In genomic region chr9:110101531-110102161, GRCh38 we compare ENCODE assay signal across 11 cellular contexts.
DNase-seq lines count a peak whose midpoint lies in the region; ATAC-seq lines count a peak whose summit lies in the region.
"Had no signal": no experiment of that assay in that cellular context is flagged by ENCODE, and none has a peak within 500 bp of the region (broad histone marks: within the 10 kb centered on the region; RNA-seq: fewer than 3 reads in every experiment).

No MANE protein-coding gene starts in this region.

- H3K27me3 ChIP-seq in muscle layer of duodenum (ENCODE audit: low read depth, low read length) = no peaks in the 10 kb centered on the region
- H3K27me3 ChIP-seq: tibial nerve had no signal

- intact Hi-C loops in activated T-helper 2 cell treated with anti-CD3 and anti-CD28 coated beads, Interferon-gamma antibody, Interleukin-2, Interleukin-4, amounts not matched to agents 10 μg/mL and 5 μg/mL and 100 μg/mL, durations not matched to agents 14 hours and 24 hours and 36 hours (cut with micrococcal nuclease) = loop anchor here (5.0 kb wide), 1 partner anchor 41 kb away; no protein-coding TSS in a partner anchor

- no peaks in the 10 kb centered on the region for H3K9me3 Mint-ChIP-seq in activated T-helper 2 cell treated with anti-CD3 and anti-CD28 coated beads, Interferon-gamma antibody, Interleukin-2, Interleukin-4, amounts not matched to agents 10 μg/mL and 5 μg/mL and 100 μg/mL, durations not matched to agents 14 hours and 24 hours and 36 hours

- peaks cover 61% of the 10 kb centered on the region for H3K4me1 Mint-ChIP-seq in activated T-helper 2 cell treated with anti-CD3 and anti-CD28 coated beads, Interferon-gamma antibody, Interleukin-2, Interleukin-4, amounts not matched to agents 10 μg/mL and 5 μg/mL and 100 μg/mL, durations not matched to agents 14 hours and 24 hours and 36 hours (ENCODE audit: low read depth)

- H3K4me3 Mint-ChIP-seq in activated T-helper 2 cell treated with anti-CD3 and anti-CD28 coated beads, Interferon-gamma antibody, Interleukin-2, Interleukin-4, amounts not matched to agents 10 μg/mL and 5 μg/mL and 100 μg/mL, durations not matched to agents 14 hours and 24 hours and 36 hours (ENCODE audit: low read depth) = no peak overlapping the region
- H3K4me3 Mint-ChIP-seq: activated CD8-positive, alpha-beta T cell treated with anti-CD3 and anti-CD28 coated beads, Interleukin-2, amount 10 ng/mL, durations not matched to agents 7 days and 5 days had no signal

- no peaks in the 10 kb centered on the region for H3K27me3 Mint-ChIP-seq in activated T-helper 2 cell treated with anti-CD3 and anti-CD28 coated beads, Interferon-gamma antibody, Interleukin-2, Interleukin-4, amounts not matched to agents 10 μg/mL and 5 μg/mL and 100 μg/mL, durations not matched to agents 14 hours and 24 hours and 36 hours (ENCODE audit: low read depth)

- H3K36me3 Mint-ChIP-seq in activated T-helper 2 cell treated with anti-CD3 and anti-CD28 coated beads, Interferon-gamma antibody, Interleukin-2, Interleukin-4, amounts not matched to agents 10 μg/mL and 5 μg/mL and 100 μg/mL, durations not matched to agents 14 hours and 24 hours and 36 hours (ENCODE audit: low read depth) = peaks cover 43% of the 10 kb centered on the region

- peak overlapping the region; percentile 37 for H3K27ac ChIP-seq in muscle layer of duodenum (ENCODE audit: low read length)
- H3K27ac ChIP-seq: tibial nerve had no signal

- peak; percentile 72 for ATAC-seq in GM18520 (IDR thresholded peaks at IDR 0.05; ENCODE audit: unreplicated experiment)
- ATAC-seq in GM21619 (IDR thresholded peaks at IDR 0.05; ENCODE audit: unreplicated experiment) = peak; percentile 92
- peak; percentile 75 for ATAC-seq in HG03442 (IDR thresholded peaks at IDR 0.05; ENCODE audit: unreplicated experiment)
- ATAC-seq: activated CD8-positive, alpha-beta T cell treated with anti-CD3 and anti-CD28 coated beads, Interleukin-2, amount 10 ng/mL, durations not matched to agents 7 days and 5 days had no signal

- H3K4me3 ChIP-seq in muscle layer of duodenum (ENCODE audit: low read depth in 1 of 2, low read length in 2 of 2) = no peak overlapping the region
- H3K4me3 ChIP-seq: smooth muscle cell, tibial nerve had no signal

- no peaks in the 10 kb centered on the region for H3K36me3 ChIP-seq in muscle layer of duodenum (ENCODE audit: control insufficient read depth in 1 of 2, insufficient read depth in 2 of 2, low read length in 2 of 2)
- H3K36me3 ChIP-seq: tibial nerve had no signal

- H3K27ac Mint-ChIP-seq in activated T-helper 2 cell treated with anti-CD3 and anti-CD28 coated beads, Interferon-gamma antibody, Interleukin-2, Interleukin-4, amounts not matched to agents 10 μg/mL and 5 μg/mL and 100 μg/mL, durations not matched to agents 14 hours and 24 hours and 36 hours = no peak overlapping the region
- H3K27ac Mint-ChIP-seq: activated CD8-positive, alpha-beta T cell treated with anti-CD3 and anti-CD28 coated beads, Interleukin-2, amount 10 ng/mL, durations not matched to agents 7 days and 5 days had no signal

- H3K4me1 ChIP-seq in muscle layer of duodenum (ENCODE audit: control insufficient read depth in 1 of 2, insufficient read depth in 2 of 2, low read length in 2 of 2) = peaks cover 4 to 9% of the 10 kb centered on the region in 2 donors

- DNase-seq in NCI-H146 (lab: John Stamatoyannopoulos, UW) (no peak), G401 (ENCODE audit: low spot score) (no peak)
- DNase-seq in activated T-helper 2 cell treated with anti-CD3 and anti-CD28 coated beads, Interferon-gamma antibody, Interleukin-2, Interleukin-4, amounts not matched to agents 10 μg/mL and 5 μg/mL and 100 μg/mL, durations not matched to agents 14 hours and 24 hours and 36 hours (ENCODE audit: low spot score) = no peak
- DNase-seq in activated effector memory CD4-positive, alpha-beta T cell treated with anti-CD3 and anti-CD28 coated beads, Interleukin-2, amount 50 U/mL, for 16 hours = no peak
- DNase-seq: activated CD8-positive, alpha-beta T cell treated with anti-CD3 and anti-CD28 coated beads, Interleukin-2, amount 10 ng/mL, durations not matched to agents 7 days and 5 days had no signal

- no peaks in the 10 kb centered on the region for H3K9me3 ChIP-seq in muscle layer of duodenum (ENCODE audit: control insufficient read depth in 1 of 2, low read length in 2 of 2)
- H3K9me3 ChIP-seq: tibial nerve had no signal

- in situ Hi-C loops in G401 (cut with HindIII; ENCODE audit: low sequenced_read_pairs) = no loop called here
